Comparison of ENCODE assay signal across 9 cellular contexts in genomic region chr10:86868353-86868752, GRCh38.
DNase-seq lines count a peak whose midpoint lies in the region; TF ChIP-seq lines count a peak whose summit lies in the region.
"Had no signal": no experiment of that assay in that cellular context is flagged by ENCODE, and none has a peak within 500 bp of the region (broad histone marks: within the 10 kb centered on the region; RNA-seq: fewer than 3 reads in every experiment).

No MANE protein-coding gene starts in this region.

- in situ Hi-C loops in brain microvascular endothelial cell (cut with HindIII; ENCODE audit: low pct_ligation_motif_present, low sequenced_read_pairs): no loop called here

- peaks cover 4% of the 10 kb centered on the region for H3K9me3 Mint-ChIP-seq in type B pancreatic cell
- H3K9me3 Mint-ChIP-seq in activated T-cell treated with anti-CD3 and anti-CD28 coated beads, Interleukin-2, amount 50 U/mL, for 24 hours: no peaks in the 10 kb centered on the region

- TF ChIP-seq CTCF in right atrium auricular region (IDR thresholded peaks at IDR 0.05) (no peak), left ventricle myocardium inferior (IDR thresholded peaks at IDR 0.05; ENCODE audit: borderline replicate concordance) (no peak), brain microvascular endothelial cell (IDR thresholded peaks at IDR 0.05; ENCODE audit: low read depth, low read length, missing control alignments) (no peak), type B pancreatic cell (conservative IDR thresholded peaks at IDR 0.05) (no peak)

- H3K27me3 Mint-ChIP-seq in type B pancreatic cell: no peaks in the 10 kb centered on the region
- H3K27me3 Mint-ChIP-seq in activated T-cell treated with anti-CD3 and anti-CD28 coated beads, Interleukin-2, amount 50 U/mL, for 24 hours: no peaks in the 10 kb centered on the region

- H3K4me3 ChIP-seq in right atrium auricular region (no peak overlapping the region), left ventricle myocardium inferior (no peak overlapping the region), brain microvascular endothelial cell (ENCODE audit: low read depth, low read length) (no peak overlapping the region)

- H3K27ac ChIP-seq in right atrium auricular region (peak overlapping the region; percentile 35 to 45), left ventricle myocardium inferior (replicated peaks) (no peak overlapping the region), brain microvascular endothelial cell (no peak overlapping the region)

- no peaks in the 10 kb centered on the region for H3K9me3 ChIP-seq in right atrium auricular region
- H3K9me3 ChIP-seq in left ventricle myocardium inferior (replicated peaks): no peaks in the 10 kb centered on the region

- DNase-seq in right atrium auricular region (ENCODE audit: low spot score) (no peak), left ventricle myocardium inferior (no peak), brain microvascular endothelial cell (peak; percentile 16), kidney glomerular epithelial cell (lab: John Stamatoyannopoulos, UW) (peak; percentile 67), type B pancreatic cell (ENCODE audit: extremely low spot score, unreplicated experiment) (peak; percentile 79), T-helper 2 cell (no peak), T-helper 9 cell (no peak)
- no peak for DNase-seq in activated T-cell treated with anti-CD3 and anti-CD28 coated beads, Interleukin-2, amount 50 U/mL, for 24 hours
- DNase-seq: PC-3 had no signal

- peaks cover 64% of the 10 kb centered on the region for H3K4me1 Mint-ChIP-seq in type B pancreatic cell (ENCODE audit: unreplicated experiment)
- H3K4me1 Mint-ChIP-seq in activated T-cell treated with anti-CD3 and anti-CD28 coated beads, Interleukin-2, amount 50 U/mL, for 24 hours (ENCODE audit: low read depth): no peaks in the 10 kb centered on the region

- H3K36me3 ChIP-seq in right atrium auricular region (no peaks in the 10 kb centered on the region), left ventricle myocardium inferior (no peaks in the 10 kb centered on the region), brain microvascular endothelial cell (replicated peaks) (no peaks in the 10 kb centered on the region)

- H3K36me3 Mint-ChIP-seq in type B pancreatic cell: peaks cover 24% of the 10 kb centered on the region
- H3K36me3 Mint-ChIP-seq in activated T-cell treated with anti-CD3 and anti-CD28 coated beads, Interleukin-2, amount 50 U/mL, for 24 hours (ENCODE audit: low read depth): no peaks in the 10 kb centered on the region

- H3K27ac Mint-ChIP-seq in type B pancreatic cell: peak overlapping the region; percentile 30
- no peak overlapping the region for H3K27ac Mint-ChIP-seq in activated T-cell treated with anti-CD3 and anti-CD28 coated beads, Interleukin-2, amount 50 U/mL, for 24 hours

- intact Hi-C loops in left ventricle myocardium inferior (cut with micrococcal nuclease): no loop called here

- no peaks in the 10 kb centered on the region for H3K27me3 ChIP-seq in right atrium auricular region
- H3K27me3 ChIP-seq in left ventricle myocardium inferior (ENCODE audit: low read depth): no peaks in the 10 kb centered on the region
- H3K27me3 ChIP-seq in brain microvascular endothelial cell (replicated peaks): no peaks in the 10 kb centered on the region

- H3K4me3 Mint-ChIP-seq in type B pancreatic cell: peak overlapping the region; percentile 19
- H3K4me3 Mint-ChIP-seq in activated T-cell treated with anti-CD3 and anti-CD28 coated beads, Interleukin-2, amount 50 U/mL, for 24 hours: no peak overlapping the region

- H3K4me1 ChIP-seq in right atrium auricular region (peaks cover 0 to 50% of the 10 kb centered on the region in 2 donors), left ventricle myocardium inferior (peaks cover 72% of the 10 kb centered on the region)

Comparison
In these comparisons a context has a peak if more than half of its experiments do, and no peak if none do; other contexts are left out.
1. H3K27ac ChIP-seq: peak in right atrium auricular region (2 of 2); none in left ventricle myocardium inferior (single experiment) and brain microvascular endothelial cell (single experiment).
2. DNase-seq: peak in brain microvascular endothelial cell (single experiment), kidney glomerular epithelial cell (single experiment) and type B pancreatic cell (single experiment); none in right atrium auricular region (single experiment), left ventricle myocardium inferior (single experiment), T-helper 2 cell (0 of 5), T-helper 9 cell (single experiment) and activated T-cell treated with anti-CD3 and anti-CD28 coated beads, Interleukin-2, amount 50 U/mL, for 24 hours (single experiment).